In genomic region chr14:84468153-84468552, GRCh38 we compare ENCODE assay signal across 19 cellular contexts.
"Had no signal": no experiment of that assay in that cellular context is flagged by ENCODE, and none has a peak within 500 bp of the region (broad histone marks: within the 10 kb centered on the region; RNA-seq: fewer than 3 reads in every experiment).

No MANE protein-coding gene starts in this region.

- H3K27ac ChIP-seq: brain microvascular endothelial cell, hepatocyte, left lung, pancreas, tibial nerve, VCaP had no signal

- H3K4me1 Mint-ChIP-seq: activated CD8-positive, alpha-beta memory T cell treated with anti-CD3 and anti-CD28 coated beads, Interleukin-2, amount 10 ng/mL, durations not matched to agents 7 days and 5 days; activated naive CD4-positive, alpha-beta T cell treated with anti-CD3 and anti-CD28 coated beads, Interleukin-2, amount 50 U/mL, for 24 hours; naive B cell had no signal

- ATAC-seq: activated CD8-positive, alpha-beta memory T cell treated with anti-CD3 and anti-CD28 coated beads, Interleukin-2, amount 10 ng/mL, durations not matched to agents 7 days and 5 days; left lung; pancreas had no signal

- H3K36me3 Mint-ChIP-seq: activated CD8-positive, alpha-beta memory T cell treated with anti-CD3 and anti-CD28 coated beads, Interleukin-2, amount 10 ng/mL, durations not matched to agents 7 days and 5 days; activated naive CD4-positive, alpha-beta T cell treated with anti-CD3 and anti-CD28 coated beads, Interleukin-2, amount 50 U/mL, for 24 hours; naive B cell had no signal

- H3K9me3 Mint-ChIP-seq: activated naive CD4-positive, alpha-beta T cell treated with anti-CD3 and anti-CD28 coated beads, Interleukin-2, amount 50 U/mL, for 24 hours; dendritic cell treated with granulocyte-macrophage colony-stimulating factor and Interleukin-4, amounts not matched to agents 40 ng/mL and 50 ng/mL, for 4 days had no signal

- H3K9me3 ChIP-seq: left lung, pancreas, tibial nerve had no signal

- H3K4me3 Mint-ChIP-seq: activated CD8-positive, alpha-beta memory T cell treated with anti-CD3 and anti-CD28 coated beads, Interleukin-2, amount 10 ng/mL, durations not matched to agents 7 days and 5 days; activated naive CD4-positive, alpha-beta T cell treated with anti-CD3 and anti-CD28 coated beads, Interleukin-2, amount 50 U/mL, for 24 hours; dendritic cell treated with granulocyte-macrophage colony-stimulating factor and Interleukin-4, amounts not matched to agents 40 ng/mL and 50 ng/mL, for 4 days; naive B cell had no signal

- H3K27me3 ChIP-seq: brain microvascular endothelial cell, hepatocyte, left lung, pancreas, tibial nerve had no signal

- H3K4me3 ChIP-seq: hepatocyte, left lung, pancreas, tibial nerve had no signal

- H3K27me3 Mint-ChIP-seq: activated CD8-positive, alpha-beta memory T cell treated with anti-CD3 and anti-CD28 coated beads, Interleukin-2, amount 10 ng/mL, durations not matched to agents 7 days and 5 days; activated naive CD4-positive, alpha-beta T cell treated with anti-CD3 and anti-CD28 coated beads, Interleukin-2, amount 50 U/mL, for 24 hours; dendritic cell treated with granulocyte-macrophage colony-stimulating factor and Interleukin-4, amounts not matched to agents 40 ng/mL and 50 ng/mL, for 4 days; naive B cell had no signal

- H3K27ac Mint-ChIP-seq: activated CD8-positive, alpha-beta memory T cell treated with anti-CD3 and anti-CD28 coated beads, Interleukin-2, amount 10 ng/mL, durations not matched to agents 7 days and 5 days; activated naive CD4-positive, alpha-beta T cell treated with anti-CD3 and anti-CD28 coated beads, Interleukin-2, amount 50 U/mL, for 24 hours; dendritic cell treated with granulocyte-macrophage colony-stimulating factor and Interleukin-4, amounts not matched to agents 40 ng/mL and 50 ng/mL, for 4 days; naive B cell had no signal

- DNase-seq: activated CD4-positive, alpha-beta T cell treated with anti-CD3 and anti-CD28 coated beads, Interleukin-2, amount 50 U/mL, for 48 hours; activated CD8-positive, alpha-beta memory T cell treated with anti-CD3 and anti-CD28 coated beads, Interleukin-2, amount 10 ng/mL, durations not matched to agents 7 days and 5 days; activated T-cell treated with anti-CD3 and anti-CD28 coated beads, Interleukin-2, amount 50 U/mL, for 1 hour; amygdala; brain microvascular endothelial cell; effector memory CD4-positive, alpha-beta T cell; kidney; left lung; naive B cell; pancreas; retina; stimulated activated CD4-positive, alpha-beta T cell treated with anti-CD3 and anti-CD28 coated beads, Interleukin-15, amount 100 ng/mL, for 24 hours; stimulated activated CD4-positive, alpha-beta T cell treated with anti-CD3 and anti-CD28 coated beads, Interleukin-4, amount 100 ng/mL, for 24 hours; stimulated activated naive CD4-positive, alpha-beta T cell had no signal

- H3K36me3 ChIP-seq: brain microvascular endothelial cell, left lung, pancreas, tibial nerve had no signal

- H3K4me1 ChIP-seq: left lung, pancreas, tibial nerve had no signal
